ENCODE assay signal across 2 cellular contexts in genomic region chr9:107547772-107548297, GRCh38.
A peak's percentile ranks its signal among the peaks of the same experiment; 100 is the strongest.
TF ChIP-seq lines count a peak whose summit lies in the region.

No MANE protein-coding gene starts in this region.

TF ChIP-seq in K562, 482 proteins besides CTCF, POLR2A, EP300 and RAD21 (continued from another document and continues in another):
- TF ChIP-seq ELF4 (CRISPR knock-in tag; IDR thresholded peaks at IDR 0.05) (0 out of 2 replicates have a peak, but pooled peaks have one; percentile 7), OTX1 (CRISPR knock-in tag; IDR thresholded peaks at IDR 0.05) (peak; percentile 75; the same call in 1 of the 2 replicates), NR2C2 (CRISPR knock-in tag; IDR thresholded peaks at IDR 0.05) (no peak), NR2C2 (tag; IDR thresholded peaks at IDR 0.05) (peak; percentile 44; the same call in 1 of the 2 replicates), HIVEP1 (CRISPR knock-in tag; IDR thresholded peaks at IDR 0.05) (0 out of 2 replicates have a peak, but pooled peaks have one; percentile 48), CHD7 (IDR thresholded peaks at IDR 0.05; ENCODE audit: low read depth, low read length) (no peak), BACH1 (tag; IDR thresholded peaks at IDR 0.05) (peak; percentile 37), ARHGAP35 (IDR thresholded peaks at IDR 0.05; ENCODE audit: partially characterized antibody) (no peak), ZNF175 (CRISPR knock-in tag; IDR thresholded peaks at IDR 0.05; ENCODE audit: low read depth) (peak; percentile 30; the same call in 1 of the 2 replicates), ZC3H4 (CRISPR knock-in tag; IDR thresholded peaks at IDR 0.05; ENCODE audit: borderline replicate concordance) (no peak)
- TF ChIP-seq, protein P1, sequence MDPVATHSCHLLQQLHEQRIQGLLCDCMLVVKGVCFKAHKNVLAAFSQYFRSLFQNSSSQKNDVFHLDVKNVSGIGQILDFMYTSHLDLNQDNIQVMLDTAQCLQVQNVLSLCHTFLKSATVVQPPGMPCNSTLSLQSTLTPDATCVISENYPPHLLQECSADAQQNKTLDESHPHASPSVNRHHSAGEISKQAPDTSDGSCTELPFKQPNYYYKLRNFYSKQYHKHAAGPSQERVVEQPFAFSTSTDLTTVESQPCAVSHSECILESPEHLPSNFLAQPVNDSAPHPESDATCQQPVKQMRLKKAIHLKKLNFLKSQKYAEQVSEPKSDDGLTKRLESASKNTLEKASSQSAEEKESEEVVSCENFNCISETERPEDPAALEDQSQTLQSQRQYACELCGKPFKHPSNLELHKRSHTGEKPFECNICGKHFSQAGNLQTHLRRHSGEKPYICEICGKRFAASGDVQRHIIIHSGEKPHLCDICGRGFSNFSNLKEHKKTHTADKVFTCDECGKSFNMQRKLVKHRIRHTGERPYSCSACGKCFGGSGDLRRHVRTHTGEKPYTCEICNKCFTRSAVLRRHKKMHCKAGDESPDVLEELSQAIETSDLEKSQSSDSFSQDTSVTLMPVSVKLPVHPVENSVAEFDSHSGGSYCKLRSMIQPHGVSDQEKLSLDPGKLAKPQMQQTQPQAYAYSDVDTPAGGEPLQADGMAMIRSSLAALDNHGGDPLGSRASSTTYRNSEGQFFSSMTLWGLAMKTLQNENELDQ (CRISPR knock-in tag; IDR thresholded peaks at IDR 0.05; ENCODE audit: borderline replicate concordance), result no peak

TF ChIP-seq in GM23338, 12 proteins besides CTCF, POLR2A, EP300 and RAD21 (continued from another document):
- TF ChIP-seq, protein P2, sequence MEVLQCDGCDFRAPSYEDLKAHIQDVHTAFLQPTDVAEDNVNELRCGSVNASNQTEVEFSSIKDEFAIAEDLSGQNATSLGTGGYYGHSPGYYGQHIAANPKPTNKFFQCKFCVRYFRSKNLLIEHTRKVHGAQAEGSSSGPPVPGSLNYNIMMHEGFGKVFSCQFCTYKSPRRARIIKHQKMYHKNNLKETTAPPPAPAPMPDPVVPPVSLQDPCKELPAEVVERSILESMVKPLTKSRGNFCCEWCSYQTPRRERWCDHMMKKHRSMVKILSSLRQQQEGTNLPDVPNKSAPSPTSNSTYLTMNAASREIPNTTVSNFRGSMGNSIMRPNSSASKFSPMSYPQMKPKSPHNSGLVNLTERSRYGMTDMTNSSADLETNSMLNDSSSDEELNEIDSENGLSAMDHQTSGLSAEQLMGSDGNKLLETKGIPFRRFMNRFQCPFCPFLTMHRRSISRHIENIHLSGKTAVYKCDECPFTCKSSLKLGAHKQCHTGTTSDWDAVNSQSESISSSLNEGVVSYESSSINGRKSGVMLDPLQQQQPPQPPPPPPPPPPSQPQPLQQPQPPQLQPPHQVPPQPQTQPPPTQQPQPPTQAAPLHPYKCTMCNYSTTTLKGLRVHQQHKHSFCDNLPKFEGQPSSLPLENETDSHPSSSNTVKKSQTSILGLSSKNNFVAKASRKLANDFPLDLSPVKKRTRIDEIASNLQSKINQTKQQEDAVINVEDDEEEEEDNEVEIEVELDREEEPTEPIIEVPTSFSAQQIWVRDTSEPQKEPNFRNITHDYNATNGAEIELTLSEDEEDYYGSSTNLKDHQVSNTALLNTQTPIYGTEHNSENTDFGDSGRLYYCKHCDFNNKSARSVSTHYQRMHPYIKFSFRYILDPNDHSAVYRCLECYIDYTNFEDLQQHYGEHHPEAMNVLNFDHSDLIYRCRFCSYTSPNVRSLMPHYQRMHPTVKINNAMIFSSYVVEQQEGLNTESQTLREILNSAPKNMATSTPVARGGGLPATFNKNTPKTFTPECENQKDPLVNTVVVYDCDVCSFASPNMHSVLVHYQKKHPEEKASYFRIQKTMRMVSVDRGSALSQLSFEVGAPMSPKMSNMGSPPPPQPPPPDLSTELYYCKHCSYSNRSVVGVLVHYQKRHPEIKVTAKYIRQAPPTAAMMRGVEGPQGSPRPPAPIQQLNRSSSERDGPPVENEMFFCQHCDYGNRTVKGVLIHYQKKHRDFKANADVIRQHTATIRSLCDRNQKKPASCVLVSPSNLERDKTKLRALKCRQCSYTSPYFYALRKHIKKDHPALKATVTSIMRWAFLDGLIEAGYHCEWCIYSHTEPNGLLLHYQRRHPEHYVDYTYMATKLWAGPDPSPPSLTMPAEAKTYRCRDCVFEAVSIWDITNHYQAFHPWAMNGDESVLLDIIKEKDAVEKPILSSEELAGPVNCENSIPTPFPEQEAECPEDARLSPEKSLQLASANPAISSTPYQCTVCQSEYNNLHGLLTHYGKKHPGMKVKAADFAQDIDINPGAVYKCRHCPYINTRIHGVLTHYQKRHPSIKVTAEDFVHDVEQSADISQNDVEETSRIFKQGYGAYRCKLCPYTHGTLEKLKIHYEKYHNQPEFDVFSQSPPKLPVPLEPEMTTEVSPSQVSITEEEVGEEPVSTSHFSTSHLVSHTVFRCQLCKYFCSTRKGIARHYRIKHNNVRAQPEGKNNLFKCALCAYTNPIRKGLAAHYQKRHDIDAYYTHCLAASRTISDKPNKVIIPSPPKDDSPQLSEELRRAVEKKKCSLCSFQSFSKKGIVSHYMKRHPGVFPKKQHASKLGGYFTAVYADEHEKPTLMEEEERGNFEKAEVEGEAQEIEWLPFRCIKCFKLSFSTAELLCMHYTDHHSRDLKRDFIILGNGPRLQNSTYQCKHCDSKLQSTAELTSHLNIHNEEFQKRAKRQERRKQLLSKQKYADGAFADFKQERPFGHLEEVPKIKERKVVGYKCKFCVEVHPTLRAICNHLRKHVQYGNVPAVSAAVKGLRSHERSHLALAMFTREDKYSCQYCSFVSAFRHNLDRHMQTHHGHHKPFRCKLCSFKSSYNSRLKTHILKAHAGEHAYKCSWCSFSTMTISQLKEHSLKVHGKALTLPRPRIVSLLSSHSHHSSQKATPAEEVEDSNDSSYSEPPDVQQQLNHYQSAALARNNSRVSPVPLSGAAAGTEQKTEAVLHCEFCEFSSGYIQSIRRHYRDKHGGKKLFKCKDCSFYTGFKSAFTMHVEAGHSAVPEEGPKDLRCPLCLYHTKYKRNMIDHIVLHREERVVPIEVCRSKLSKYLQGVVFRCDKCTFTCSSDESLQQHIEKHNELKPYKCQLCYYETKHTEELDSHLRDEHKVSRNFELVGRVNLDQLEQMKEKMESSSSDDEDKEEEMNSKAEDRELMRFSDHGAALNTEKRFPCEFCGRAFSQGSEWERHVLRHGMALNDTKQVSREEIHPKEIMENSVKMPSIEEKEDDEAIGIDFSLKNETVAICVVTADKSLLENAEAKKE (CRISPR knock-in tag; IDR thresholded peaks at IDR 0.05), result no peak
- TF ChIP-seq EZH2phosphoT487 (IDR thresholded peaks at IDR 0.05; ENCODE audit: unreplicated experiment) (no peak), CREB1 (CRISPR knock-in tag; IDR thresholded peaks at IDR 0.05; ENCODE audit: low read depth) (no peak), NANOG (IDR thresholded peaks at IDR 0.05; ENCODE audit: borderline replicate concordance) (no peak), STAT1 (IDR thresholded peaks at IDR 0.05; ENCODE audit: unreplicated experiment) (no peak), POLR2AphosphoS5 (IDR thresholded peaks at IDR 0.05; ENCODE audit: low read depth) (no peak), EZH2 (IDR thresholded peaks at IDR 0.05; ENCODE audit: low read depth, unreplicated experiment) (no peak), ZNF331 (CRISPR knock-in tag; IDR thresholded peaks at IDR 0.05; ENCODE audit: low read depth) (no peak), JUNB (IDR thresholded peaks at IDR 0.05; ENCODE audit: unreplicated experiment) (no peak)
- TF ChIP-seq, protein P3, sequence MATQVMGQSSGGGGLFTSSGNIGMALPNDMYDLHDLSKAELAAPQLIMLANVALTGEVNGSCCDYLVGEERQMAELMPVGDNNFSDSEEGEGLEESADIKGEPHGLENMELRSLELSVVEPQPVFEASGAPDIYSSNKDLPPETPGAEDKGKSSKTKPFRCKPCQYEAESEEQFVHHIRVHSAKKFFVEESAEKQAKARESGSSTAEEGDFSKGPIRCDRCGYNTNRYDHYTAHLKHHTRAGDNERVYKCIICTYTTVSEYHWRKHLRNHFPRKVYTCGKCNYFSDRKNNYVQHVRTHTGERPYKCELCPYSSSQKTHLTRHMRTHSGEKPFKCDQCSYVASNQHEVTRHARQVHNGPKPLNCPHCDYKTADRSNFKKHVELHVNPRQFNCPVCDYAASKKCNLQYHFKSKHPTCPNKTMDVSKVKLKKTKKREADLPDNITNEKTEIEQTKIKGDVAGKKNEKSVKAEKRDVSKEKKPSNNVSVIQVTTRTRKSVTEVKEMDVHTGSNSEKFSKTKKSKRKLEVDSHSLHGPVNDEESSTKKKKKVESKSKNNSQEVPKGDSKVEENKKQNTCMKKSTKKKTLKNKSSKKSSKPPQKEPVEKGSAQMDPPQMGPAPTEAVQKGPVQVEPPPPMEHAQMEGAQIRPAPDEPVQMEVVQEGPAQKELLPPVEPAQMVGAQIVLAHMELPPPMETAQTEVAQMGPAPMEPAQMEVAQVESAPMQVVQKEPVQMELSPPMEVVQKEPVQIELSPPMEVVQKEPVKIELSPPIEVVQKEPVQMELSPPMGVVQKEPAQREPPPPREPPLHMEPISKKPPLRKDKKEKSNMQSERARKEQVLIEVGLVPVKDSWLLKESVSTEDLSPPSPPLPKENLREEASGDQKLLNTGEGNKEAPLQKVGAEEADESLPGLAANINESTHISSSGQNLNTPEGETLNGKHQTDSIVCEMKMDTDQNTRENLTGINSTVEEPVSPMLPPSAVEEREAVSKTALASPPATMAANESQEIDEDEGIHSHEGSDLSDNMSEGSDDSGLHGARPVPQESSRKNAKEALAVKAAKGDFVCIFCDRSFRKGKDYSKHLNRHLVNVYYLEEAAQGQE (IDR thresholded peaks at IDR 0.05; ENCODE audit: unreplicated experiment), result no peak
- TF ChIP-seq, protein P4, sequence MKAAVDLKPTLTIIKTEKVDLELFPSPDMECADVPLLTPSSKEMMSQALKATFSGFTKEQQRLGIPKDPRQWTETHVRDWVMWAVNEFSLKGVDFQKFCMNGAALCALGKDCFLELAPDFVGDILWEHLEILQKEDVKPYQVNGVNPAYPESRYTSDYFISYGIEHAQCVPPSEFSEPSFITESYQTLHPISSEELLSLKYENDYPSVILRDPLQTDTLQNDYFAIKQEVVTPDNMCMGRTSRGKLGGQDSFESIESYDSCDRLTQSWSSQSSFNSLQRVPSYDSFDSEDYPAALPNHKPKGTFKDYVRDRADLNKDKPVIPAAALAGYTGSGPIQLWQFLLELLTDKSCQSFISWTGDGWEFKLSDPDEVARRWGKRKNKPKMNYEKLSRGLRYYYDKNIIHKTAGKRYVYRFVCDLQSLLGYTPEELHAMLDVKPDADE (IDR thresholded peaks at IDR 0.05), result no peak
